ENCODE assay signal across 14 cellular contexts in the genomic region with DNA sequence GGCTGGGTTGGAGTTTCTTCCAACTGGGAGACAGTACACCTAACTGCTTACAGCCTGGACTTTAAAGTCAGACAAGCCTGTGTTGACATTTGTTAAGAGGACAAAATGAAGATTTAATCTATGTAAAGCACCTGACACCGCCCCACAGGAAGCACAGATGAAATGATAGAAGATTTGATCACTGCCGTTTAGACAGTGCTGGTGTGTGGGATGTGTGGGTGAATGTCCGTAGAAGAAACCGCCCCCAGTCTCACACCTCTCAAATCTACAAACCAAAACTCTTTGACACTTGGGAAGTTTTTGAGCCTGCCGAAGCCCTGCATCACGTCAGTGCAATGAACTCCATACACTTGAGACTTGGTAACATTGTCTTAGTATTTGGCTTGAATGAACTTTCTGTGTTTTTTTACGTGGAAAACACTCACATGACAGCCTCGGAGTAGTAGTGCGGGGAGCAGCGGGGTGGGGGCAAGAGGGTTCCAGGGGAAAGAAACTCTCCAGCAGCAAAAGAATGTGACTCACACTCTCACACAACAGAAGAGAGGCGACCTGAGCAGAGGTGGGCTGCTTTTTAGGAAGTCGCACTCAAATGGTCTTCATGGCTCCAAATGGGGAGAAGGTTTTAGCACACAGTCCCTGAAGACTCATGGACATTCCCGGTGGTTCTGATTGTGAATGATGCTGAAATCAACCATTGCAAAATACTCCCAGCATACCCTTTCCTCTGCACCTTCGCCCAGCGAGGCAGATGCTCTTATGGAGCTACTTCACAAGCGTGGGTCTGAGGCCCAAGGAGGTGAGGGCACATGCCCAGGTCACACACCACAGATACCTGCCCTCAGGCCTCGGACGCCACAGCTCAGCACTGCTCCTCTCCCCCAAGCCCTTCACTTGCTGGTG.
DNase-seq lines count a peak whose midpoint lies in the region; ATAC-seq, FAIRE-seq and TF ChIP-seq lines count a peak whose summit lies in the region.
"Had no signal": no experiment of that assay in that cellular context is flagged by ENCODE, and none has a peak within 500 bp of the region (broad histone marks: within the 10 kb centered on the region; RNA-seq: fewer than 3 reads in every experiment).

No MANE protein-coding gene starts in this region.

- peak overlapping the region; percentile 99 for H3K27ac ChIP-seq in keratinocyte (ENCODE audit: control insufficient read depth, insufficient read depth, low read length)
- H3K27ac ChIP-seq: stomach had no signal

- peak overlapping the region; percentile 73 for H3K9ac ChIP-seq in keratinocyte (ENCODE audit: control insufficient read depth, extremely low read depth, insufficient read depth, low read length)

- peaks cover 79% of the 10 kb centered on the region for H3K4me1 ChIP-seq in keratinocyte (ENCODE audit: control insufficient read depth, extremely low read depth, insufficient read depth, low read length)

- dilution Hi-C loops in keratinocyte (cut with MboI; ENCODE audit: extremely low pct_ligation_motif_present, low sequenced_read_pairs) = no loop called here

- intact Hi-C loops in activated CD4-positive, alpha-beta memory T cell treated with anti-CD3 and anti-CD28 coated beads for 36 hours (cut with micrococcal nuclease) = loop anchor here (2.0 kb wide), 1 partner anchor 133 kb away; no protein-coding TSS in a partner anchor

- no peaks in the 10 kb centered on the region for H3K27me3 ChIP-seq in keratinocyte (ENCODE audit: control insufficient read depth, extremely low read depth, insufficient read depth, low read length)
- H3K27me3 ChIP-seq: stomach had no signal

- CTCF ChIA-PET in activated CD4-positive, alpha-beta memory T cell treated with anti-CD3 and anti-CD28 coated beads for 36 hours (lab: Charles Lee) = no interaction called here

- H3K4me2 ChIP-seq in keratinocyte (ENCODE audit: control insufficient read depth, extremely low read depth, insufficient read depth, low read depth, low read length) = peak overlapping the region; percentile 59
- H3K4me2 ChIP-seq: GM23338 had no signal

- no peaks in the 10 kb centered on the region for H3K9me1 ChIP-seq in keratinocyte (ENCODE audit: control insufficient read depth, extremely low read depth, insufficient read depth, low read length)

- POLR2A ChIA-PET in activated CD4-positive, alpha-beta memory T cell treated with anti-CD3 and anti-CD28 coated beads for 36 hours (lab: Charles Lee) = no interaction called here

- no peak for FAIRE-seq in keratinocyte (lab: Jason Lieb, UNC)

- H3K36me3 ChIP-seq in keratinocyte (ENCODE audit: control insufficient read depth in 2 of 2, extremely low read depth in 1 of 2, insufficient read depth in 2 of 2, low read length in 2 of 2) = peaks cover 0 to 5% of the 10 kb centered on the region in 2 experiments
- H3K36me3 ChIP-seq: stomach had no signal

- peak overlapping the region; percentile 46 for H3K27ac Mint-ChIP-seq in activated naive CD8-positive, alpha-beta T cell
- no peak overlapping the region for H3K27ac Mint-ChIP-seq in activated naive CD8-positive, alpha-beta T cell treated with anti-CD3 and anti-CD28 coated beads, Interleukin-2, amount 50 U/mL, for 24 hours
- H3K27ac Mint-ChIP-seq in activated CD4-positive, alpha-beta memory T cell treated with anti-CD3 and anti-CD28 coated beads for 36 hours = no peak overlapping the region
- peak overlapping the region in 1 of 2 donors; percentile 79 for H3K27ac Mint-ChIP-seq in stimulated activated naive CD8-positive, alpha-beta T cell treated with anti-CD3 and anti-CD28 coated beads, Interleukin-15, amount 100 ng/mL, for 72 hours
- H3K27ac Mint-ChIP-seq: GM23338 had no signal

- no peaks in the 10 kb centered on the region for H3K36me3 Mint-ChIP-seq in activated naive CD8-positive, alpha-beta T cell
- H3K36me3 Mint-ChIP-seq in activated naive CD8-positive, alpha-beta T cell treated with anti-CD3 and anti-CD28 coated beads, Interleukin-2, amount 50 U/mL, for 24 hours (ENCODE audit: low read depth) = no peaks in the 10 kb centered on the region
- H3K36me3 Mint-ChIP-seq in activated CD4-positive, alpha-beta memory T cell treated with anti-CD3 and anti-CD28 coated beads for 36 hours = no peaks in the 10 kb centered on the region

- no peak for TF ChIP-seq CTCF in keratinocyte (optimal IDR thresholded peaks at IDR 0.05 in 1 of 3, IDR thresholded peaks at IDR 0.05 in 1 of 3, conservative IDR thresholded peaks at IDR 0.05 in 1 of 3; ENCODE audit: extremely low read depth in 1 of 3, insufficient read depth in 2 of 3, low read length in 3 of 3)

- H2AFZ ChIP-seq in keratinocyte (ENCODE audit: control insufficient read depth, low read length) = no peak overlapping the region
- H2AFZ ChIP-seq: GM23338 had no signal

- no peaks in the 10 kb centered on the region for H3K27me3 Mint-ChIP-seq in activated naive CD8-positive, alpha-beta T cell
- no peaks in the 10 kb centered on the region for H3K27me3 Mint-ChIP-seq in activated naive CD8-positive, alpha-beta T cell treated with anti-CD3 and anti-CD28 coated beads, Interleukin-2, amount 50 U/mL, for 24 hours
- no peaks in the 10 kb centered on the region for H3K27me3 Mint-ChIP-seq in activated CD4-positive, alpha-beta memory T cell treated with anti-CD3 and anti-CD28 coated beads for 36 hours
- H3K27me3 Mint-ChIP-seq in stimulated activated naive CD8-positive, alpha-beta T cell treated with anti-CD3 and anti-CD28 coated beads, Interleukin-15, amount 100 ng/mL, for 72 hours = no peaks in the 10 kb centered on the region

- DNase-seq in activated naive CD8-positive, alpha-beta T cell treated with anti-CD3 and anti-CD28 coated beads, Interleukin-2, amount 50 U/mL, for 24 hours = no peak
- peak; percentile 39 for DNase-seq in activated CD4-positive, alpha-beta memory T cell treated with anti-CD3 and anti-CD28 coated beads for 36 hours
- DNase-seq in keratinocyte (ENCODE audit: low read depth, low spot score) (no peak), DMS153 (lab: John Stamatoyannopoulos, UW) (no peak)
- peak; percentile 6 to 25 for DNase-seq in stimulated activated naive CD8-positive, alpha-beta T cell treated with anti-CD3 and anti-CD28 coated beads, Interleukin-15, amount 100 ng/mL, for 72 hours
- DNase-seq: cortex of kidney, NCI-H2081 treated with DMSO at 0.1 percent for 48 hours, NCI-H82, SIG-M5, stomach had no signal

- H3K79me2 ChIP-seq in keratinocyte (ENCODE audit: control insufficient read depth, insufficient read depth, low read length) = peaks cover 37% of the 10 kb centered on the region

- no peak for ATAC-seq in activated naive CD8-positive, alpha-beta T cell treated with anti-CD3 and anti-CD28 coated beads, Interleukin-2, amount 50 U/mL, for 24 hours
- ATAC-seq in stimulated activated naive CD8-positive, alpha-beta T cell treated with anti-CD3 and anti-CD28 coated beads, Interleukin-15, amount 100 ng/mL, for 72 hours = peak; percentile 72
- ATAC-seq in GM19023 (IDR thresholded peaks at IDR 0.05; ENCODE audit: unreplicated experiment) = no peak
- ATAC-seq in HG02870 (IDR thresholded peaks at IDR 0.05; ENCODE audit: unreplicated experiment) = no peak
- ATAC-seq: GM23338 had no signal

- H3K4me1 Mint-ChIP-seq in activated naive CD8-positive, alpha-beta T cell (ENCODE audit: low read depth) = peaks cover 2% of the 10 kb centered on the region
- H3K4me1 Mint-ChIP-seq in activated naive CD8-positive, alpha-beta T cell treated with anti-CD3 and anti-CD28 coated beads, Interleukin-2, amount 50 U/mL, for 24 hours = peaks cover 33% of the 10 kb centered on the region
- no peaks in the 10 kb centered on the region for H3K4me1 Mint-ChIP-seq in activated CD4-positive, alpha-beta memory T cell treated with anti-CD3 and anti-CD28 coated beads for 36 hours (ENCODE audit: low read depth)
- no peaks in the 10 kb centered on the region for H3K4me1 Mint-ChIP-seq in stimulated activated naive CD8-positive, alpha-beta T cell treated with anti-CD3 and anti-CD28 coated beads, Interleukin-15, amount 100 ng/mL, for 72 hours

- H3K4me3 ChIP-seq in keratinocyte (ENCODE audit: control insufficient read depth in 2 of 3, extremely low read depth in 1 of 3, insufficient read depth in 2 of 3, low read depth in 1 of 3, low read length in 3 of 3) = no peak overlapping the region
- H3K4me3 ChIP-seq: GM23338, stomach had no signal

- no peaks in the 10 kb centered on the region for H4K20me1 ChIP-seq in keratinocyte (ENCODE audit: control insufficient read depth, extremely low read depth, insufficient read depth, low read length)

- H3K4me3 Mint-ChIP-seq in activated naive CD8-positive, alpha-beta T cell = peak overlapping the region; percentile 18
- no peak overlapping the region for H3K4me3 Mint-ChIP-seq in activated naive CD8-positive, alpha-beta T cell treated with anti-CD3 and anti-CD28 coated beads, Interleukin-2, amount 50 U/mL, for 24 hours
- H3K4me3 Mint-ChIP-seq in activated CD4-positive, alpha-beta memory T cell treated with anti-CD3 and anti-CD28 coated beads for 36 hours = peak overlapping the region; percentile 4
- H3K4me3 Mint-ChIP-seq in stimulated activated naive CD8-positive, alpha-beta T cell treated with anti-CD3 and anti-CD28 coated beads, Interleukin-15, amount 100 ng/mL, for 72 hours = peak overlapping the region; percentile 14 to 38
- H3K4me3 Mint-ChIP-seq: GM23338 had no signal

- H3K9me3 ChIP-seq in keratinocyte (ENCODE audit: control insufficient read depth, low read depth, low read length) = no peaks in the 10 kb centered on the region
- H3K9me3 ChIP-seq: stomach had no signal

- no peaks in the 10 kb centered on the region for H3K9me3 Mint-ChIP-seq in activated naive CD8-positive, alpha-beta T cell (ENCODE audit: low read depth)
- H3K9me3 Mint-ChIP-seq in activated naive CD8-positive, alpha-beta T cell treated with anti-CD3 and anti-CD28 coated beads, Interleukin-2, amount 50 U/mL, for 24 hours = no peaks in the 10 kb centered on the region
- H3K9me3 Mint-ChIP-seq in activated CD4-positive, alpha-beta memory T cell treated with anti-CD3 and anti-CD28 coated beads for 36 hours = no peaks in the 10 kb centered on the region
- H3K9me3 Mint-ChIP-seq in stimulated activated naive CD8-positive, alpha-beta T cell treated with anti-CD3 and anti-CD28 coated beads, Interleukin-15, amount 100 ng/mL, for 72 hours = no peaks in the 10 kb centered on the region
- H3K9me3 Mint-ChIP-seq: GM23338 had no signal

Comparison
In these comparisons a context has a peak if more than half of its experiments do, and no peak if none do; other contexts are left out.
1. DNase-seq: peak in activated CD4-positive, alpha-beta memory T cell treated with anti-CD3 and anti-CD28 coated beads for 36 hours (single experiment) and stimulated activated naive CD8-positive, alpha-beta T cell treated with anti-CD3 and anti-CD28 coated beads, Interleukin-15, amount 100 ng/mL, for 72 hours (2 of 2); none in activated naive CD8-positive, alpha-beta T cell treated with anti-CD3 and anti-CD28 coated beads, Interleukin-2, amount 50 U/mL, for 24 hours (single experiment), keratinocyte (single experiment) and DMS153 (single experiment).